30 cellular contexts compared by ENCODE assay signal in genomic region chr13:30915691-30916541, GRCh38. TPM values are rescaled to one million over a fixed set of nuclear protein-coding genes. Genes with fewer than 3 reads are reported as not detected.
DNase-seq lines count a peak whose midpoint lies in the region; TF ChIP-seq lines count a peak whose summit lies in the region.
"Had no signal": no experiment of that assay in that cellular context is flagged by ENCODE, and none has a peak within 500 bp of the region (broad histone marks: within the 10 kb centered on the region; RNA-seq: fewer than 3 reads in every experiment).

No MANE protein-coding gene starts in this region.

- peaks cover 63% of the 10 kb centered on the region for H3K27me3 ChIP-seq in Loucy (ENCODE audit: insufficient read depth, low read length, poor library complexity, severe bottlenecking)
- no peaks in the 10 kb centered on the region for H3K27me3 ChIP-seq in brain microvascular endothelial cell (replicated peaks)
- H3K27me3 ChIP-seq: SJSA1, transverse colon had no signal

- no peak overlapping the region for H3K27ac ChIP-seq in brain microvascular endothelial cell
- H3K27ac ChIP-seq: C4-2B, SJSA1, spleen, transverse colon had no signal

- no peaks in the 10 kb centered on the region for H3K36me3 ChIP-seq in Loucy (ENCODE audit: insufficient read depth, low read length)
- no peaks in the 10 kb centered on the region for H3K36me3 ChIP-seq in brain microvascular endothelial cell (replicated peaks)
- H3K36me3 ChIP-seq: SJSA1, spleen, transverse colon had no signal

- no peak overlapping the region for H2AFZ ChIP-seq in Loucy (ENCODE audit: low read length)

- H3K9me3 ChIP-seq in Loucy (ENCODE audit: insufficient read depth, low read depth, low read length), result no peaks in the 10 kb centered on the region
- H3K9me3 ChIP-seq: SJSA1, spleen, transverse colon had no signal

- no peaks in the 10 kb centered on the region for H3K36me3 Mint-ChIP-seq in type B pancreatic cell
- H3K36me3 Mint-ChIP-seq: activated naive CD8-positive, alpha-beta T cell treated with anti-CD3 and anti-CD28 coated beads, Interleukin-2, amount 10 ng/mL, durations not matched to agents 7 days and 5 days; naive thymus-derived CD8-positive, alpha-beta T cell had no signal

- TF ChIP-seq CTCF in Loucy (conservative IDR thresholded peaks at IDR 0.05; ENCODE audit: low read length), result no peak
- TF ChIP-seq CTCF in type B pancreatic cell (conservative IDR thresholded peaks at IDR 0.05), result no peak
- no peak for TF ChIP-seq CTCF in brain microvascular endothelial cell (IDR thresholded peaks at IDR 0.05; ENCODE audit: low read depth, low read length, missing control alignments)

- H3K4me3 ChIP-seq in Loucy (ENCODE audit: low read length, poor library complexity, severe bottlenecking) (no peak overlapping the region), brain microvascular endothelial cell (ENCODE audit: low read depth, low read length) (no peak overlapping the region)
- H3K4me3 ChIP-seq: SJSA1, spleen, transverse colon had no signal

- peak; percentile 14 for DNase-seq in SK-N-DZ (ENCODE audit: low spot score)
- DNase-seq in head of caudate nucleus, result peak in 25 of 42 donors; percentile 11 to 71 (median 35)
- DNase-seq in type B pancreatic cell (ENCODE audit: extremely low spot score, unreplicated experiment), result no peak
- DNase-seq in NCI-H2081 (lab: John Stamatoyannopoulos, UW), result no peak
- DNase-seq in stimulated activated CD8-positive, alpha-beta memory T cell treated with anti-CD3 and anti-CD28 coated beads, Interleukin-4, amount 100 ng/mL, for 48 hours, result no peak
- DNase-seq in brain microvascular endothelial cell, result no peak
- DNase-seq: activated CD4-positive, alpha-beta T cell treated with anti-CD3 and anti-CD28 coated beads for 4 hours; activated CD8-positive, alpha-beta memory T cell treated with anti-CD3 and anti-CD28 coated beads for 24 hours; activated effector memory CD4-positive, alpha-beta T cell treated with anti-CD3 and anti-CD28 coated beads, Interleukin-2, amount 50 U/mL, for 16 hours; activated naive CD8-positive, alpha-beta T cell treated with anti-CD3 and anti-CD28 coated beads, Interleukin-2, amount 10 ng/mL, durations not matched to agents 7 days and 5 days; DMS79 treated with DMSO at 0.1 percent for 48 hours; KG1; kidney; naive thymus-derived CD8-positive, alpha-beta T cell; NCI-H146; NCI-H2171 treated with DMSO at 0.1 percent for 48 hours; NCI-H524 treated with DMSO at 0.1 percent for 48 hours; RPMI8226; spleen; transverse colon had no signal

- H3K79me2 ChIP-seq in Loucy (ENCODE audit: insufficient read depth, low read length), result no peaks in the 10 kb centered on the region

- H3K9me2 ChIP-seq in Loucy (replicated peaks; ENCODE audit: low read depth, low read length), result no peaks in the 10 kb centered on the region

- no peak overlapping the region for H3K27ac Mint-ChIP-seq in type B pancreatic cell
- H3K27ac Mint-ChIP-seq: activated naive CD8-positive, alpha-beta T cell treated with anti-CD3 and anti-CD28 coated beads, Interleukin-2, amount 10 ng/mL, durations not matched to agents 7 days and 5 days; naive thymus-derived CD8-positive, alpha-beta T cell; T-helper 1 cell treated with Interleukin-12 subunit alpha and Interleukin-12 subunit beta and Interleukin-4 antibody, amounts not matched to agents 30 μg/mL and 1 μg/mL, for 36 hours had no signal

- peak overlapping the region; percentile 13 for H3K4me2 ChIP-seq in Loucy (ENCODE audit: low read depth, low read length, poor library complexity, severe bottlenecking)

- H3K9me3 Mint-ChIP-seq in type B pancreatic cell, result no peaks in the 10 kb centered on the region
- H3K9me3 Mint-ChIP-seq: activated naive CD8-positive, alpha-beta T cell treated with anti-CD3 and anti-CD28 coated beads, Interleukin-2, amount 10 ng/mL, durations not matched to agents 7 days and 5 days; central memory CD8-positive, alpha-beta T cell; naive thymus-derived CD8-positive, alpha-beta T cell; T-helper 1 cell treated with Interleukin-12 subunit alpha and Interleukin-12 subunit beta and Interleukin-4 antibody, amounts not matched to agents 30 μg/mL and 1 μg/mL, for 36 hours had no signal

- no peaks in the 10 kb centered on the region for H3K4me1 ChIP-seq in Loucy (ENCODE audit: insufficient read depth, low read length, poor library complexity, severe bottlenecking)
- H3K4me1 ChIP-seq: SJSA1, transverse colon had no signal

- peaks cover 53% of the 10 kb centered on the region for H3K27me3 Mint-ChIP-seq in type B pancreatic cell

- H3K9ac ChIP-seq in Loucy (ENCODE audit: low read depth, low read length, poor library complexity, severe bottlenecking), result no peak overlapping the region

- H3K4me1 Mint-ChIP-seq in type B pancreatic cell (ENCODE audit: unreplicated experiment), result peaks cover 28% of the 10 kb centered on the region
- H3K4me1 Mint-ChIP-seq: activated naive CD8-positive, alpha-beta T cell treated with anti-CD3 and anti-CD28 coated beads, Interleukin-2, amount 10 ng/mL, durations not matched to agents 7 days and 5 days; central memory CD8-positive, alpha-beta T cell; naive thymus-derived CD8-positive, alpha-beta T cell had no signal

- H4K20me1 ChIP-seq in Loucy (ENCODE audit: insufficient read depth, low read length, poor library complexity, severe bottlenecking), result no peaks in the 10 kb centered on the region

- no peaks in the 10 kb centered on the region for H3F3A ChIP-seq in Loucy (ENCODE audit: low read depth)

- intact Hi-C loops in head of caudate nucleus (cut with DNase I), result no loop called here

- in situ Hi-C loops in brain microvascular endothelial cell (cut with HindIII; ENCODE audit: low pct_ligation_motif_present, low sequenced_read_pairs), result no loop called here

- peak overlapping the region; percentile 67 for H3K4me3 Mint-ChIP-seq in type B pancreatic cell
- H3K4me3 Mint-ChIP-seq: activated naive CD8-positive, alpha-beta T cell treated with anti-CD3 and anti-CD28 coated beads, Interleukin-2, amount 10 ng/mL, durations not matched to agents 7 days and 5 days; central memory CD8-positive, alpha-beta T cell; naive thymus-derived CD8-positive, alpha-beta T cell; T-helper 1 cell treated with Interleukin-12 subunit alpha and Interleukin-12 subunit beta and Interleukin-4 antibody, amounts not matched to agents 30 μg/mL and 1 μg/mL, for 36 hours had no signal

RNA-seq across cellular contexts. Expression of gene MEDAG, which starts 9.8 kb away (rescaled TPM):
- not detected in 2 replicates for polyA plus RNA-seq in SK-N-DZ (2014; cell fraction: cytosol; rRNA removed)
- polyA plus RNA-seq in SK-N-DZ (2014; cell fraction: nucleus; rRNA removed), result not detected in 2 replicates
- total RNA-seq in type B pancreatic cell (ENCODE audit: low replicate concordance), result 0.36 and 0.40 TPM in 2 replicates
- total RNA-seq: activated naive CD8-positive, alpha-beta T cell treated with anti-CD3 and anti-CD28 coated beads, Interleukin-2, amount 10 ng/mL, durations not matched to agents 7 days and 5 days; naive thymus-derived CD8-positive, alpha-beta T cell; SJSA1 had no signal
- polyA plus RNA-seq: naive thymus-derived CD8-positive, alpha-beta T cell had no signal

RNA-seq across cellular contexts. Expression of gene TEX26, which starts 16.5 kb away (rescaled TPM):
- polyA plus RNA-seq in SK-N-DZ (2014; cell fraction: cytosol; rRNA removed), result not detected in 2 replicates
- polyA plus RNA-seq in SK-N-DZ (2014; cell fraction: nucleus; rRNA removed), result not detected in 2 replicates
- total RNA-seq in type B pancreatic cell (ENCODE audit: low replicate concordance), result not detected in 2 replicates
- total RNA-seq: activated naive CD8-positive, alpha-beta T cell treated with anti-CD3 and anti-CD28 coated beads, Interleukin-2, amount 10 ng/mL, durations not matched to agents 7 days and 5 days; astrocyte; dermis microvascular lymphatic vessel endothelial cell; kidney; liver; naive thymus-derived CD8-positive, alpha-beta T cell; osteoblast; renal cortical epithelial cell; SJSA1; spleen; transverse colon had no signal
- polyA plus RNA-seq: naive thymus-derived CD8-positive, alpha-beta T cell; spleen had no signal

Comparison
In these comparisons a context has a peak if more than half of its experiments do, and no peak if none do; other contexts are left out.
1. DNase-seq: peak in SK-N-DZ (single experiment) and head of caudate nucleus (25 of 42); none in type B pancreatic cell (single experiment), NCI-H2081 (0 of 2), stimulated activated CD8-positive, alpha-beta memory T cell treated with anti-CD3 and anti-CD28 coated beads, Interleukin-4, amount 100 ng/mL, for 48 hours (single experiment) and brain microvascular endothelial cell (single experiment).